Comparison of ENCODE assay signal across 27 cellular contexts in the genomic region with DNA sequence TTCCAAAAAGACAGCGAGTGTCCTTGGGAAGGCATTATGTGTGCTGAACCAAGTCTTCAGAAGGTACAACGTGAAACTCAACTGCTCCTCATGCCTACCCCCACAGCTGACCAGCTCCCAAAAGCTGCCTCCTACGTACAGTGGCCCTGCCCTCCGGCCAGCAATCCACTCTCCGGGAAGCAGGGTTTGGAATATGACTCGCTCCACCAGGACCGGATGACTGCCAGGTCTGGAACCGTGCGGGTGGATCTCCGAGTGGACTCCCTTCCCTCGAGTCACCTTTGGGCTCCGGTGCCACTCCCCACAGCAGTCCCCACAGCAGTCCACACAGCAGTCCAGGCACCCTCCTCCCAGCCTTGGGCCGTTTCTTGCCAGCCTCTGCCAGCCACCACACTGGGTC. TPM values are rescaled to one million over a fixed set of nuclear protein-coding genes. Genes with fewer than 3 reads are reported as not detected.
A peak's percentile ranks its signal among the peaks of the same experiment; 100 is the strongest.
DNase-seq lines count a peak whose midpoint lies in the region; ATAC-seq and TF ChIP-seq lines count a peak whose summit lies in the region.
"Had no signal": no experiment of that assay in that cellular context is flagged by ENCODE, and none has a peak within 500 bp of the region (broad histone marks: within the 10 kb centered on the region; RNA-seq: fewer than 3 reads in every experiment).

No MANE protein-coding gene starts in this region.

- H2AFZ ChIP-seq in HCT116 (ENCODE audit: low read depth, low read length, poor library complexity, severe bottlenecking) (no peak overlapping the region), trophoblast cell (ENCODE audit: insufficient read depth, low read length, poor library complexity) (no peak overlapping the region)
- H2AFZ ChIP-seq: GM23338 had no signal

- H4K20me1 ChIP-seq in HCT116 (ENCODE audit: insufficient read depth): no peaks in the 10 kb centered on the region

- H3K9me3 Mint-ChIP-seq in glutamatergic neuron (ENCODE audit: unreplicated experiment): peaks cover 16% of the 10 kb centered on the region
- H3K9me3 Mint-ChIP-seq: activated naive CD4-positive, alpha-beta T cell treated with anti-CD3 and anti-CD28 coated beads, Interleukin-2, amount 50 U/mL, for 24 hours; activated T-helper 17 cell treated with anti-CD3 and anti-CD28 coated beads, Interleukin-2, amount 50 U/mL, for 72 hours; GM23338; natural killer cell; WTC11 had no signal

- no peaks in the 10 kb centered on the region for H3K9me2 ChIP-seq in HCT116 (ENCODE audit: insufficient read depth)

- H3K9me3 ChIP-seq in HCT116 (ENCODE audit: control insufficient read depth in 1 of 2, insufficient read depth in 1 of 2, low read depth in 1 of 2, low read length in 2 of 2) (no peaks in the 10 kb centered on the region), trophoblast cell (ENCODE audit: insufficient read depth, low read depth, low read length) (peaks cover 1% of the 10 kb centered on the region)
- H3K9me3 ChIP-seq: sigmoid colon, upper lobe of left lung had no signal

- no peak for TF ChIP-seq RAD21 in HCT116 (IDR thresholded peaks at IDR 0.05; ENCODE audit: low read depth)

- TF ChIP-seq POLR2A in HCT116 (IDR thresholded peaks at IDR 0.05; ENCODE audit: borderline replicate concordance, extremely low read depth, insufficient read depth, insufficient read length) (no peak), GM18505 (IDR thresholded peaks at IDR 0.05; ENCODE audit: borderline replicate concordance, extremely low read depth, insufficient read depth, insufficient read length) (no peak)

- H3K14ac ChIP-seq in trophoblast cell (ENCODE audit: low read length): no peak overlapping the region

- ATAC-seq in HCT116: no peak
- no peak for ATAC-seq in GM18505 (IDR thresholded peaks at IDR 0.05; ENCODE audit: unreplicated experiment)
- ATAC-seq in HG03565 (IDR thresholded peaks at IDR 0.05; ENCODE audit: unreplicated experiment): no peak
- ATAC-seq in GM21619 (IDR thresholded peaks at IDR 0.05; ENCODE audit: unreplicated experiment): no peak
- ATAC-seq: GM23338, natural killer cell, WTC11 had no signal

- H2BK120ac ChIP-seq in trophoblast cell (ENCODE audit: insufficient read depth, low read length, poor library complexity): no peak overlapping the region

- H3K27me3 Mint-ChIP-seq in glutamatergic neuron (ENCODE audit: unreplicated experiment): peaks cover 13% of the 10 kb centered on the region

- TF ChIP-seq CTCF in HCT116 (IDR thresholded peaks at IDR 0.05 in 2 of 3, conservative IDR thresholded peaks at IDR 0.05 in 1 of 3; ENCODE audit: borderline replicate concordance in 1 of 3, insufficient read depth in 1 of 3, low read depth in 2 of 3, low read length in 2 of 3): no peak
- no peak for TF ChIP-seq CTCF in glutamatergic neuron (IDR thresholded peaks at IDR 0.05; ENCODE audit: partially characterized antibody, unreplicated experiment)

- POLR2A ChIA-PET in HCT116 (lab: Charles Lee): no interaction called here

- RAD21 ChIA-PET in HCT116 (lab: Charles Lee; ENCODE audit: low non-redundant PET in 1 of 2, low total read pairs in 2 of 2, uncharacterized antibody in 2 of 2, unreplicated experiment in 2 of 2): no interaction called here

- 0 out of 2 replicates have a peak, but pooled peaks cover 3% of the 10 kb centered on the region for H3K79me2 ChIP-seq in HCT116 (ENCODE audit: insufficient read depth, low read length)
- H3K79me2 ChIP-seq in trophoblast cell (ENCODE audit: control insufficient read depth, insufficient read depth, low read length, poor library complexity): peaks cover 5% of the 10 kb centered on the region

- H3K4ac ChIP-seq in trophoblast cell (ENCODE audit: low read depth, low read length): peak overlapping the region; percentile 19

- H2BK5ac ChIP-seq in trophoblast cell (ENCODE audit: low read depth, low read length, poor library complexity): no peak overlapping the region

- H3K9ac ChIP-seq in HCT116 (ENCODE audit: low read length) (no peak overlapping the region), trophoblast cell (ENCODE audit: low read length) (no peak overlapping the region)

- H3K4me3 ChIP-seq in HCT116 (replicated peaks in 1 of 2; ENCODE audit: low read depth in 1 of 2, low read length in 2 of 2) (no peak overlapping the region), trophoblast cell (ENCODE audit: low read depth, low read length) (no peak overlapping the region)
- H3K4me3 ChIP-seq: GM23338, sigmoid colon, upper lobe of left lung had no signal

- peaks cover 5% of the 10 kb centered on the region for H3K79me1 ChIP-seq in trophoblast cell (ENCODE audit: low read length)

- H4K91ac ChIP-seq in trophoblast cell (ENCODE audit: low read depth, low read length): no peak overlapping the region

- H3K4me3 Mint-ChIP-seq in glutamatergic neuron (ENCODE audit: unreplicated experiment): peak overlapping the region; percentile 71
- H3K4me3 Mint-ChIP-seq: activated naive CD4-positive, alpha-beta T cell treated with anti-CD3 and anti-CD28 coated beads, Interleukin-2, amount 50 U/mL, for 24 hours; GM23338; natural killer cell; WTC11 had no signal

- DNase-seq in HCT116 (ENCODE audit: low read depth, low spot score): no peak
- peak; percentile 22 for DNase-seq in NCI-H226
- DNase-seq in glutamatergic neuron: no peak
- no peak for DNase-seq in trophoblast cell
- no peak for DNase-seq in activated CD4-positive, alpha-beta T cell treated with anti-CD3 and anti-CD28 coated beads for 48 hours
- DNase-seq: activated CD8-positive, alpha-beta memory T cell treated with anti-CD3 and anti-CD28 coated beads, Interleukin-2, amount 50 U/mL, for 48 hours; anterior cingulate cortex; dorsolateral prefrontal cortex; midbrain; natural killer cell; NCI-H1105; NCI-H2029; NCI-H2227 treated with DMSO at 0.1 percent for 48 hours; NCI-H774; posterior cingulate gyrus; SHP77; sigmoid colon; T1000; upper lobe of left lung had no signal

- no peak overlapping the region for H4K8ac ChIP-seq in trophoblast cell (ENCODE audit: low read depth, low read length)

- H2BK12ac ChIP-seq in trophoblast cell (ENCODE audit: low read length): no peak overlapping the region

- no peak overlapping the region for H3K23ac ChIP-seq in trophoblast cell (ENCODE audit: low read length)

- peak overlapping the region; percentile 33 for H3K27ac Mint-ChIP-seq in glutamatergic neuron (ENCODE audit: unreplicated experiment)
- H3K27ac Mint-ChIP-seq: activated naive CD4-positive, alpha-beta T cell treated with anti-CD3 and anti-CD28 coated beads, Interleukin-2, amount 50 U/mL, for 24 hours; activated T-helper 17 cell treated with anti-CD3 and anti-CD28 coated beads, Interleukin-2, amount 50 U/mL, for 72 hours; GM23338; natural killer cell; WTC11 had no signal

- H3K36me3 ChIP-seq in HCT116 (ENCODE audit: control insufficient read depth in 1 of 2, insufficient read depth in 2 of 2, low read length in 2 of 2) (no peaks in the 10 kb centered on the region), trophoblast cell (ENCODE audit: control insufficient read depth in 1 of 2, insufficient read depth in 2 of 2, low read length in 2 of 2) (peaks cover 3 to 6% of the 10 kb centered on the region in 2 experiments)
- H3K36me3 ChIP-seq: sigmoid colon, upper lobe of left lung had no signal

- CTCF ChIA-PET in HCT116 (lab: Charles Lee): no interaction called here

- intact Hi-C loops in HCT116 (cut with micrococcal nuclease): no loop called here

- H3K18ac ChIP-seq in trophoblast cell (ENCODE audit: low read length): peak overlapping the region; percentile 3

- H4K12ac ChIP-seq in trophoblast cell (ENCODE audit: low read depth, low read length): no peak overlapping the region

- peaks cover 0 to 21% of the 10 kb centered on the region in 2 experiments; a peak in 2 of 4 replicates for H3K4me1 ChIP-seq in HCT116 (ENCODE audit: control insufficient read depth in 1 of 2, insufficient read depth in 2 of 2, low read length in 2 of 2)
- H3K4me1 ChIP-seq in trophoblast cell (ENCODE audit: control insufficient read depth in 1 of 2, insufficient read depth in 2 of 2, low read length in 2 of 2): peaks cover 9 to 14% of the 10 kb centered on the region in 2 experiments

- H3K4me1 Mint-ChIP-seq in glutamatergic neuron (ENCODE audit: low read depth, unreplicated experiment): peaks cover 37% of the 10 kb centered on the region

- no peaks in the 10 kb centered on the region for H3K36me3 Mint-ChIP-seq in glutamatergic neuron (ENCODE audit: unreplicated experiment)
- H3K36me3 Mint-ChIP-seq: natural killer cell, WTC11 had no signal

- H3K27me3 ChIP-seq in HCT116 (ENCODE audit: insufficient read depth, low read length): no peaks in the 10 kb centered on the region
- H3K27me3 ChIP-seq in trophoblast cell (ENCODE audit: insufficient read depth, low read length): peaks cover 5% of the 10 kb centered on the region
- H3K27me3 ChIP-seq: upper lobe of left lung had no signal

- peak overlapping the region; percentile 30; the same call in 1 of the 2 replicates for H3K4me2 ChIP-seq in HCT116 (ENCODE audit: low read length)
- H3K4me2 ChIP-seq in trophoblast cell (ENCODE audit: low read length): no peak overlapping the region
- H3K4me2 ChIP-seq: GM23338 had no signal

- WGBS in trophoblast cell (ENCODE audit: extremely low coverage, insufficient coverage, insufficient read length): no CpG with 5 or more reads among the region's 13 CpGs

- no peak overlapping the region for H2AK5ac ChIP-seq in trophoblast cell (ENCODE audit: low read length)

- H3K27ac ChIP-seq in HCT116 (ENCODE audit: low read depth, low read length): no peak overlapping the region
- H3K27ac ChIP-seq in trophoblast cell (ENCODE audit: low read depth, low read length): no peak overlapping the region
- H3K27ac ChIP-seq: sigmoid colon, upper lobe of left lung had no signal

- BruUV-seq in HCT116 (replicated peaks; lab: Mats Ljungman, UMichigan): no TSS peak

TF ChIP-seq in HCT116, 20 proteins besides CTCF, POLR2A, EP300 and RAD21 (continues in another document):
- TF ChIP-seq ZFX (IDR thresholded peaks at IDR 0.05) (no peak), SIN3A (IDR thresholded peaks at IDR 0.05; ENCODE audit: low read depth) (no peak), FOSL1 (IDR thresholded peaks at IDR 0.05; ENCODE audit: low read depth) (no peak), POLR2AphosphoS5 (IDR thresholded peaks at IDR 0.05; ENCODE audit: low read depth, low read length) (no peak)
- TF ChIP-seq, protein P1, sequence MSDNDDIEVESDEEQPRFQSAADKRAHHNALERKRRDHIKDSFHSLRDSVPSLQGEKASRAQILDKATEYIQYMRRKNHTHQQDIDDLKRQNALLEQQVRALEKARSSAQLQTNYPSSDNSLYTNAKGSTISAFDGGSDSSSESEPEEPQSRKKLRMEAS (IDR thresholded peaks at IDR 0.05): no peak

RNA-seq across cellular contexts. Expression of a gene that starts 4.3 kb away (rescaled TPM):
- total RNA-seq in HCT116 (2021; ENCODE audit: unreplicated experiment) (10.7 TPM), glutamatergic neuron (ENCODE audit: unreplicated experiment) (94.4 TPM)
- polyA plus RNA-seq in HCT116 (2012): 4.1 and 4.8 TPM in 2 replicates
- polyA plus RNA-seq in trophoblast cell (2013): 5.9 and 6.3 TPM in 2 replicates

RNA-seq across cellular contexts. Expression of a gene that starts 34.5 kb away (rescaled TPM):
- total RNA-seq in HCT116 (2021; ENCODE audit: unreplicated experiment) (not detected), glutamatergic neuron (ENCODE audit: unreplicated experiment) (not detected)
- 0.86 TPM in 1 of 2 replicates, not detected in the other for polyA plus RNA-seq in HCT116 (2012)
- not detected in 2 replicates for polyA plus RNA-seq in trophoblast cell (2013)
- total RNA-seq: Daoy, GM23338, natural killer cell, sigmoid colon had no signal
- polyA plus RNA-seq: GM23338 had no signal

RNA-seq across cellular contexts. Expression of a gene that starts 38.3 kb away (rescaled TPM):
- total RNA-seq in HCT116 (2021; ENCODE audit: unreplicated experiment) (149 TPM), glutamatergic neuron (ENCODE audit: unreplicated experiment) (109 TPM)
- 105 and 113 TPM in 2 replicates for polyA plus RNA-seq in HCT116 (2012)
- polyA plus RNA-seq in trophoblast cell (2013): 67.0 and 68.3 TPM in 2 replicates
